Comparison of ENCODE assay signal across 24 cellular contexts in the genomic region with DNA sequence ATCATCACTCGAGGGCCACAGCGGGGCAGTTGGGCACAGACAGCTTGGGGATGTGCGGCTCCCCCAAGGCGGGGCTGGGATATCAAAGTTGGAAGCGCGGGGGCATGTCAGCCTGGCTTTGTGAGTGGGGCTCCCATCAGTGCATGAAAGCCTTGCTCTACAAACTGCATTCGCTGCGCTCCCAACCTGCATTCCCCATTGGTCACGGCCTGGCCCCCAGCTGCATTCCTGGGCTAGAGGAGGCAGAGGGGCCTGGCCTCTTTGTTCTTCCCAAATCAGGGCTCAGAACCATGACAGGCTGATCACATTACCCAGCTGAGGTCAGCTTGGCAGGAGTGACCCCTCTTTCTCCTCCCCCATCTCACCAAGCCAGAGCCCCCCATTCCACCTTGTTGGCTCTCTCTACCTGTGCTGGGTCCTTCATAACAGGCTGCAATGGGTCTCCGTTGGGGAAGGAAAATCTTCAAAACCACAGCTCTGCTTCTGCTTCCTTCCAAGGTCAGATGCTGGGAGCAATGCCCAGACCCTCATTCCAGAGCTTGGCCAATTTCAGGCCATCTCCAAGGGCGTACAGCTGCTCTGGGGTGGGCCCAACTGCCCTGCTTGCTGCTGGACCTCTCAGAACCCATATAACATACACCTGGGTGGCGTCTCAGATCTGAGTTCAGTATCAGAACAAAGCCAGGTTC. TPM values are rescaled to one million over a fixed set of nuclear protein-coding genes. Genes with fewer than 3 reads are reported as not detected.
A peak's percentile ranks its signal among the peaks of the same experiment; 100 is the strongest.
DNase-seq lines count a peak whose midpoint lies in the region; FAIRE-seq and TF ChIP-seq lines count a peak whose summit lies in the region.
"Had no signal": no experiment of that assay in that cellular context is flagged by ENCODE, and none has a peak within 500 bp of the region (broad histone marks: within the 10 kb centered on the region; RNA-seq: fewer than 3 reads in every experiment).

No MANE protein-coding gene starts in this region.

- no peak overlapping the region for H3K4ac ChIP-seq in mesendoderm (ENCODE audit: low read depth, low read length)

- WGBS in adrenal gland, 4 donors: 84 to 98% (median 85%) methylated on average over 5 to 12 of the region's 12 CpGs
- no CpG with 5 or more reads among the region's 12 CpGs for WGBS in mesendoderm (ENCODE audit: extremely low coverage, insufficient coverage, low lambda C conversion rate)
- WGBS in prostate gland: 91% methylated on average over 12 of the region's 12 CpGs

- H3K4me3 ChIP-seq in adrenal gland (no peak overlapping the region), mesendoderm (ENCODE audit: low read length) (no peak overlapping the region), prostate gland (no peak overlapping the region), OCI-LY7 (ENCODE audit: low read depth, low read length, poor library complexity, severe bottlenecking) (no peak overlapping the region)
- H3K4me3 ChIP-seq: ascending aorta had no signal

- H2AK5ac ChIP-seq in mesendoderm (ENCODE audit: low read length): no peak overlapping the region

- peak overlapping the region; percentile 46 for H3K56ac ChIP-seq in mesendoderm (ENCODE audit: low read length)

- H3K36me3 ChIP-seq in adrenal gland (replicated peaks in 1 of 2): no peaks in the 10 kb centered on the region
- H3K36me3 ChIP-seq in mesendoderm (ENCODE audit: control insufficient read depth, insufficient read depth, low read length): no peaks in the 10 kb centered on the region
- H3K36me3 ChIP-seq in prostate gland: no peaks in the 10 kb centered on the region
- H3K36me3 ChIP-seq in OCI-LY7 (ENCODE audit: insufficient read depth, low read length): no peaks in the 10 kb centered on the region
- H3K36me3 ChIP-seq: ascending aorta, BE2C had no signal

- BruUV-seq in OCI-LY7 (replicated peaks; lab: Mats Ljungman, UMichigan): no TSS peak

- POLR2A ChIA-PET in OCI-LY7 (lab: Charles Lee): no interaction called here

- no peak overlapping the region for H3K18ac ChIP-seq in mesendoderm (ENCODE audit: low read length)

- no peak overlapping the region for H3K4me2 ChIP-seq in mesendoderm (ENCODE audit: low read length)
- H3K4me2 ChIP-seq in OCI-LY7 (ENCODE audit: low read length): no peak overlapping the region

- H3K9me2 ChIP-seq in OCI-LY7 (ENCODE audit: insufficient read depth, low read length): no peaks in the 10 kb centered on the region

- DNase-seq in ELF-1 (ENCODE audit: low read depth, low spot score): peak; percentile 87
- DNase-seq in adrenal gland: peak in 5 of 7 donors; percentile 36 to 48 (median 44)
- no peak for DNase-seq in mesendoderm
- no peak for DNase-seq in prostate gland (ENCODE audit: low spot score)
- no peak for DNase-seq in OCI-LY7 (ENCODE audit: low spot score)
- DNase-seq in NCI-H524 (lab: John Stamatoyannopoulos, UW): no peak
- DNase-seq in GM12891 (ENCODE audit: insufficient read length, low spot score): no peak
- no peak for DNase-seq in HUDEP-2 (lab: John Stamatoyannopoulos, UW; ENCODE audit: unreplicated experiment in 76 of 76)
- DNase-seq: activated CD4-positive, alpha-beta memory T cell treated with anti-CD3 and anti-CD28 coated beads for 36 hours; activated CD4-positive, CD25-positive, alpha-beta regulatory T cell treated with anti-CD3 and anti-CD28 coated beads, Interleukin-2, amount 50 U/mL, for 72 hours; BE2C; CD8-positive, alpha-beta memory T cell; DMS 273 treated with DMSO at 0.1 percent for 48 hours; hypothalamus; immature natural killer cell; midbrain; natural killer cell; NCI-H2029; NCI-H345; NCI-H748 treated with DMSO at 0.1 percent for 48 hours; RPMI8226; stimulated activated CD4-positive, alpha-beta T cell treated with anti-CD3 and anti-CD28 coated beads, Interleukin-15, amount 100 ng/mL, for 24 hours; stimulated activated naive B cell treated with anti-CD40 and anti-IgM and Interleukin-4, amounts not matched to agents 10 μg/mL and 1 μg/mL and 100 μg/mL, for 72 hours had no signal

- no peak for TF ChIP-seq CTCF in adrenal gland (IDR thresholded peaks at IDR 0.05)
- TF ChIP-seq CTCF in prostate gland (IDR thresholded peaks at IDR 0.05): no peak
- TF ChIP-seq CTCF in OCI-LY7 (conservative IDR thresholded peaks at IDR 0.05; ENCODE audit: low read length): no peak

- no peaks in the 10 kb centered on the region for H3K79me1 ChIP-seq in mesendoderm (ENCODE audit: low read length)

- CTCF ChIA-PET in OCI-LY7 (lab: Charles Lee; ENCODE audit: unreplicated experiment): no interaction called here

- H3K27me3 ChIP-seq in adrenal gland: no peaks in the 10 kb centered on the region
- H3K27me3 ChIP-seq in mesendoderm (ENCODE audit: insufficient read depth, low read length, poor library complexity): no peaks in the 10 kb centered on the region
- H3K27me3 ChIP-seq in prostate gland (replicated peaks; ENCODE audit: insufficient read depth): no peaks in the 10 kb centered on the region
- H3K27me3 ChIP-seq: ascending aorta, BE2C had no signal

- H4K20me1 ChIP-seq in OCI-LY7 (ENCODE audit: insufficient read depth, low read length): no peaks in the 10 kb centered on the region

- H4K5ac ChIP-seq in mesendoderm (ENCODE audit: low read length): no peak overlapping the region

- no peak overlapping the region for H4K8ac ChIP-seq in mesendoderm (ENCODE audit: low read depth, low read length)

- intact Hi-C loops in adrenal gland (cut with DNase I): no loop called here
- intact Hi-C loops in prostate gland (cut with DNase I): no loop called here
- intact Hi-C loops in OCI-LY7 (cut with micrococcal nuclease; ENCODE audit: unreplicated experiment): no loop called here

- H3K4me1 ChIP-seq in adrenal gland (replicated peaks in 1 of 2): peaks cover 0 to 8% of the 10 kb centered on the region in 2 donors
- peaks cover 15% of the 10 kb centered on the region for H3K4me1 ChIP-seq in mesendoderm (ENCODE audit: control insufficient read depth, low read depth, low read length)
- no peaks in the 10 kb centered on the region for H3K4me1 ChIP-seq in prostate gland (replicated peaks)
- H3K4me1 ChIP-seq in OCI-LY7 (ENCODE audit: insufficient read depth, low read length, poor library complexity, severe bottlenecking): no peaks in the 10 kb centered on the region

- H3K9me3 ChIP-seq in adrenal gland (replicated peaks in 1 of 3) (no peaks in the 10 kb centered on the region), prostate gland (no peaks in the 10 kb centered on the region), OCI-LY7 (ENCODE audit: low read length) (no peaks in the 10 kb centered on the region)
- H3K9me3 ChIP-seq: ascending aorta had no signal

- FAIRE-seq in GM12891 (lab: Jason Lieb, UNC): no peak

- no peak overlapping the region for H2BK120ac ChIP-seq in mesendoderm (ENCODE audit: low read depth, low read length)

- no peak overlapping the region for H3K23ac ChIP-seq in mesendoderm (ENCODE audit: low read length)

- no peak for TF ChIP-seq POLR2A in adrenal gland (IDR thresholded peaks at IDR 0.05)
- TF ChIP-seq POLR2A in prostate gland (IDR thresholded peaks at IDR 0.05): no peak
- no peak for TF ChIP-seq POLR2A in GM12891 (IDR thresholded peaks at IDR 0.05; ENCODE audit: low read depth, low read length)

- no peaks in the 10 kb centered on the region for H3K79me2 ChIP-seq in mesendoderm (ENCODE audit: control insufficient read depth, insufficient read depth, low read length)
- no peaks in the 10 kb centered on the region for H3K79me2 ChIP-seq in OCI-LY7 (ENCODE audit: insufficient read depth, low read depth, low read length)

- H2BK5ac ChIP-seq in mesendoderm (ENCODE audit: low read length): no peak overlapping the region

- no peak overlapping the region for H2BK15ac ChIP-seq in mesendoderm (replicated peaks; ENCODE audit: low read depth)

- H3K9ac ChIP-seq in mesendoderm (ENCODE audit: low read length): no peak overlapping the region

- H3K27ac ChIP-seq in adrenal gland (no peak overlapping the region), mesendoderm (ENCODE audit: low read depth, low read length) (no peak overlapping the region), prostate gland (peak overlapping the region; percentile 15 to 47), OCI-LY7 (ENCODE audit: low read depth, low read length, poor library complexity, severe bottlenecking) (no peak overlapping the region)
- H3K27ac ChIP-seq: ascending aorta had no signal

- H2AFZ ChIP-seq in OCI-LY7 (ENCODE audit: low read length): no peak overlapping the region

TF ChIP-seq in GM12891, 5 proteins besides CTCF, POLR2A, EP300 and RAD21:
- TF ChIP-seq POU2F2 (IDR thresholded peaks at IDR 0.05; ENCODE audit: low read depth, low read length) (no peak), TAF1 (IDR thresholded peaks at IDR 0.05; ENCODE audit: low read depth, low read length) (no peak), PAX5 (IDR thresholded peaks at IDR 0.05; ENCODE audit: insufficient read depth, low read length, severe bottlenecking) (no peak)

RNA-seq across cellular contexts. Expression of gene CDON, which starts 38.7 kb away (rescaled TPM):
- total RNA-seq in adrenal gland (10 to 100 TPM in 1 of 8 donors, 1 to 10 TPM in 7; 2.1 to 12.1 (median 4.8) TPM), prostate gland (10 to 100 TPM in 1 of 2 donors, 1 to 10 TPM in 1; 9.8 to 26.9 TPM), OCI-LY7 (2022) (1.1 and 2.5 TPM in 2 replicates)
- polyA plus RNA-seq in adrenal gland: 1 to 10 TPM in 2 of 3 donors, under 1 TPM in 1; 0.90 to 1.2 (median 1.1) TPM
- polyA plus RNA-seq in mesendoderm (2013, experiment 1 of 2): 6.7 TPM
- 7.5 TPM for polyA plus RNA-seq in mesendoderm (2013, experiment 2 of 2)
- total RNA-seq in OCI-LY7 (2014; rRNA removed; shearing (Covaris generic)): 1.5 and 2.0 TPM in 2 replicates
- polyA plus RNA-seq in GM12891 (2012; ENCODE audit: low read depth, missing spikeins): 0.13 TPM
- polyA plus RNA-seq: CD8-positive, alpha-beta memory T cell; immature natural killer cell had no signal

Comparison
In these comparisons a context has a peak if more than half of its experiments do, and no peak if none do; other contexts are left out.
1. DNase-seq: peak in ELF-1 (single experiment) and adrenal gland (5 of 7); none in mesendoderm (single experiment), prostate gland (single experiment), OCI-LY7 (single experiment), NCI-H524 (0 of 2), GM12891 (single experiment) and HUDEP-2 (0 of 76).
2. H3K27ac ChIP-seq: peak in prostate gland (2 of 2); none in adrenal gland (0 of 5), mesendoderm (single experiment) and OCI-LY7 (single experiment).